Comparison of ENCODE assay signal across 8 cellular contexts in the genomic region with DNA sequence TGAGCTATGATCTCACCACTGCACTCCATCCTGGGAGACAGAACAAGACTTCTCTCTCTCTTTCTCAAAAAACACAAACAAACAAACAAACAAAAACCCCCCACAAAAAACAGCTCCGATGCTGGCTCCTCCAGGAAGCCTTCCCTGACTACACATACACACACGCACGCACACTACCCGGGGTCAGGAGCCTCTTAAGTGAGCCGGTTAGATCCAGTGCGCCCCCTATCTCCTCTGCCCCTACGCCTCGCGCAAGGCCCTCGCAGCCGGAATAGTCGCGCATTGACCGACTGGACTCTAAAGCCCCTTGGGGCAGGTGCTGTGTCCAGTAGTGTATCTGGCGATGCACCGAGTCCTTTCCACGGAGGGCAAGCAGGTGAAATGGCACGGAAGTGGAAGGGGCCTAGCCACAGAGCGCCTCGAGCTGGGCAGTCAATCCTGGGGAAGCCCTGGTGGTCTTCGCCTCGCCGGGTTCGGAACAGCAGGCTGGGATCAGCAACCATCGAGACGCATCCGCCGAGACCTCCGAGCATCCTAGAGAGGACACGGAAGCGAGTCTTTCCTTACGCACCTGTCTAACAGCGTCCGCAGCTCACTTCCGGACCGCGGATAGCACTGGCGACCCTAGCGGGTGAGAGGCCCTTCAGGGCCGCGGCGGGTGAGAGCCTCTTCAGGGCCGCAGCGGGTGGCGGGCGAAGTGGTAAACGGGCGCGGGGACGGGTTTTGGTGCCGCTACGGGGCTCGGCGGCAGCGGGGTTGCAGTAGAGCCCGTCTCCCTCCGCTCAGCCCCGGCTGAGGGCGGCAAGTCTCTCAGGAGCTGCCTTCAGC. TPM values are rescaled to one million over a fixed set of nuclear protein-coding genes. Genes with fewer than 3 reads are reported as not detected.
DNase-seq lines count a peak whose midpoint lies in the region; ATAC-seq, FAIRE-seq and TF ChIP-seq lines count a peak whose summit lies in the region.

A gene (plus strand): TSS at position 588 of the 828 bp plus-strand sequence. CDS start 2,661 bp downstream, outside the sequence.

- intact Hi-C loops in kidney (cut with DNase I), result no loop called here

- no peak for FAIRE-seq in kidney (lab: Jason Lieb, UNC)

- H3K4me1 ChIP-seq in kidney (ENCODE audit: control insufficient read depth in 1 of 2, insufficient read depth in 1 of 2, low read depth in 1 of 2, low read length in 2 of 2), result peaks cover 7% of the 10 kb centered on the region in 2 donors

- H3K9ac ChIP-seq in kidney (ENCODE audit: low read length in 2 of 2), result peak within 1 kb of the TSS; percentile 86 to 95

- peak within 1 kb of the TSS; percentile 72 to 78 for H3K27ac ChIP-seq in kidney (ENCODE audit: low read depth in 2 of 2, low read length in 2 of 2)

- ATAC-seq in GM18909 (IDR thresholded peaks at IDR 0.05; ENCODE audit: poor library complexity, unreplicated experiment) (peak; percentile 94), HG03175 (IDR thresholded peaks at IDR 0.05; ENCODE audit: unreplicated experiment) (peak; percentile 90)
- ATAC-seq in activated CD4-positive, CD25-positive, alpha-beta regulatory T cell treated with anti-CD3 and anti-CD28 coated beads, Interleukin-2, amount 50 U/mL, for 24 hours, result peak; percentile 97

- peak; percentile 82 for DNase-seq in AG09319 (ENCODE audit: extremely low read depth, low read depth)
- DNase-seq in NCI-H345 (lab: John Stamatoyannopoulos, UW), result peak; percentile 94
- DNase-seq in cerebellar nuclear complex (lab: John Stamatoyannopoulos, UW), result peak; percentile 35 to 59
- DNase-seq in kidney, result peak; percentile 94
- peak; percentile 91 for DNase-seq in stimulated activated CD4-positive, alpha-beta T cell treated with anti-CD3 and anti-CD28 coated beads, Interleukin-15, amount 100 ng/mL, for 24 hours

- H3K36me3 ChIP-seq in kidney (ENCODE audit: control insufficient read depth in 1 of 2, insufficient read depth in 2 of 2, low read length in 2 of 2), result peaks cover 23 to 30% of the 10 kb centered on the region in 2 donors

- peak within 1 kb of the TSS; percentile 95 to 96 for H3K4me3 ChIP-seq in kidney (ENCODE audit: low read length in 2 of 2)

- peak; percentile 48 for TF ChIP-seq CTCF in AG09319 (IDR thresholded peaks at IDR 0.05; ENCODE audit: low read depth, low read length)
- peak; percentile 37 for TF ChIP-seq CTCF in kidney (IDR thresholded peaks at IDR 0.05; ENCODE audit: borderline replicate concordance, extremely low read depth, insufficient read depth)

- H3K9me3 ChIP-seq in kidney (ENCODE audit: control insufficient read depth in 1 of 2, low read length in 2 of 2), result no peaks in the 10 kb centered on the region

RNA-seq across cellular contexts. Expression of the gene that starts here (rescaled TPM):
- total RNA-seq in kidney, result 20.4 TPM
- 4.7 TPM for polyA plus RNA-seq in kidney (ENCODE audit: insufficient read depth, low read depth, low replicate concordance)

Comparison
In these comparisons a context has a peak if more than half of its experiments do, and no peak if none do; other contexts are left out.
1. Peak in every context shown above with its lines: DNase-seq, ATAC-seq, H3K4me3 ChIP-seq and H3K27ac ChIP-seq.